In genomic region chr11:130369141-130369691, GRCh38 we compare ENCODE assay signal across 2 cellular contexts.
A peak's percentile ranks its signal among the peaks of the same experiment; 100 is the strongest.
TF ChIP-seq lines count a peak whose summit lies in the region.

No MANE protein-coding gene starts in this region.

TF ChIP-seq in HepG2, 621 proteins besides CTCF, POLR2A, EP300 and RAD21:
- TF ChIP-seq U2AF1 (optimal IDR thresholded peaks at IDR 0.05; ENCODE audit: low read depth, low read length) (no peak), MAZ (IDR thresholded peaks at IDR 0.05; ENCODE audit: borderline replicate concordance, low read depth, low read length) (no peak), MAZ (CRISPR knock-in tag; IDR thresholded peaks at IDR 0.05; ENCODE audit: low read depth) (no peak), HDAC1 (CRISPR knock-in tag; IDR thresholded peaks at IDR 0.05) (no peak), RBM22 (optimal IDR thresholded peaks at IDR 0.05; ENCODE audit: low read length) (no peak)

TF ChIP-seq in H1, 55 proteins besides CTCF, POLR2A, EP300 and RAD21:
- TF ChIP-seq TEAD4 (IDR thresholded peaks at IDR 0.05; ENCODE audit: low read depth, low read length) (0 out of 2 replicates have a peak, but pooled peaks have one; percentile 36), SRF (IDR thresholded peaks at IDR 0.05; ENCODE audit: low read depth, low read length) (no peak)
